1 cellular context compared by ENCODE assay signal in genomic region chr10:14601872-14602725, GRCh38.
A peak's percentile ranks its signal among the peaks of the same experiment; 100 is the strongest.
TF ChIP-seq lines count a peak whose summit lies in the region.

No MANE protein-coding gene starts in this region.

TF ChIP-seq in HepG2, 621 proteins besides CTCF, POLR2A, EP300 and RAD21 (continued from another document and continues in another):
- TF ChIP-seq, protein P1, sequence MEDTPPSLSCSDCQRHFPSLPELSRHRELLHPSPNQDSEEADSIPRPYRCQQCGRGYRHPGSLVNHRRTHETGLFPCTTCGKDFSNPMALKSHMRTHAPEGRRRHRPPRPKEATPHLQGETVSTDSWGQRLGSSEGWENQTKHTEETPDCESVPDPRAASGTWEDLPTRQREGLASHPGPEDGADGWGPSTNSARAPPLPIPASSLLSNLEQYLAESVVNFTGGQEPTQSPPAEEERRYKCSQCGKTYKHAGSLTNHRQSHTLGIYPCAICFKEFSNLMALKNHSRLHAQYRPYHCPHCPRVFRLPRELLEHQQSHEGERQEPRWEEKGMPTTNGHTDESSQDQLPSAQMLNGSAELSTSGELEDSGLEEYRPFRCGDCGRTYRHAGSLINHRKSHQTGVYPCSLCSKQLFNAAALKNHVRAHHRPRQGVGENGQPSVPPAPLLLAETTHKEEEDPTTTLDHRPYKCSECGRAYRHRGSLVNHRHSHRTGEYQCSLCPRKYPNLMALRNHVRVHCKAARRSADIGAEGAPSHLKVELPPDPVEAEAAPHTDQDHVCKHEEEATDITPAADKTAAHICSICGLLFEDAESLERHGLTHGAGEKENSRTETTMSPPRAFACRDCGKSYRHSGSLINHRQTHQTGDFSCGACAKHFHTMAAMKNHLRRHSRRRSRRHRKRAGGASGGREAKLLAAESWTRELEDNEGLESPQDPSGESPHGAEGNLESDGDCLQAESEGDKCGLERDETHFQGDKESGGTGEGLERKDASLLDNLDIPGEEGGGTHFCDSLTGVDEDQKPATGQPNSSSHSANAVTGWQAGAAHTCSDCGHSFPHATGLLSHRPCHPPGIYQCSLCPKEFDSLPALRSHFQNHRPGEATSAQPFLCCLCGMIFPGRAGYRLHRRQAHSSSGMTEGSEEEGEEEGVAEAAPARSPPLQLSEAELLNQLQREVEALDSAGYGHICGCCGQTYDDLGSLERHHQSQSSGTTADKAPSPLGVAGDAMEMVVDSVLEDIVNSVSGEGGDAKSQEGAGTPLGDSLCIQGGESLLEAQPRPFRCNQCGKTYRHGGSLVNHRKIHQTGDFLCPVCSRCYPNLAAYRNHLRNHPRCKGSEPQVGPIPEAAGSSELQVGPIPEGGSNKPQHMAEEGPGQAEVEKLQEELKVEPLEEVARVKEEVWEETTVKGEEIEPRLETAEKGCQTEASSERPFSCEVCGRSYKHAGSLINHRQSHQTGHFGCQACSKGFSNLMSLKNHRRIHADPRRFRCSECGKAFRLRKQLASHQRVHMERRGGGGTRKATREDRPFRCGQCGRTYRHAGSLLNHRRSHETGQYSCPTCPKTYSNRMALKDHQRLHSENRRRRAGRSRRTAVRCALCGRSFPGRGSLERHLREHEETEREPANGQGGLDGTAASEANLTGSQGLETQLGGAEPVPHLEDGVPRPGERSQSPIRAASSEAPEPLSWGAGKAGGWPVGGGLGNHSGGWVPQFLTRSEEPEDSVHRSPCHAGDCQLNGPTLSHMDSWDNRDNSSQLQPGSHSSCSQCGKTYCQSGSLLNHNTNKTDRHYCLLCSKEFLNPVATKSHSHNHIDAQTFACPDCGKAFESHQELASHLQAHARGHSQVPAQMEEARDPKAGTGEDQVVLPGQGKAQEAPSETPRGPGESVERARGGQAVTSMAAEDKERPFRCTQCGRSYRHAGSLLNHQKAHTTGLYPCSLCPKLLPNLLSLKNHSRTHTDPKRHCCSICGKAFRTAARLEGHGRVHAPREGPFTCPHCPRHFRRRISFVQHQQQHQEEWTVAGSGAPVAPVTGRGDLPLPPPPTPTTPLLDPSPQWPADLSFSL (CRISPR knock-in tag; IDR thresholded peaks at IDR 0.05), result 0 out of 2 replicates have a peak, but pooled peaks have one; percentile 20
- no peak for TF ChIP-seq GZF1 (CRISPR knock-in tag; IDR thresholded peaks at IDR 0.05)
- TF ChIP-seq, protein P2, sequence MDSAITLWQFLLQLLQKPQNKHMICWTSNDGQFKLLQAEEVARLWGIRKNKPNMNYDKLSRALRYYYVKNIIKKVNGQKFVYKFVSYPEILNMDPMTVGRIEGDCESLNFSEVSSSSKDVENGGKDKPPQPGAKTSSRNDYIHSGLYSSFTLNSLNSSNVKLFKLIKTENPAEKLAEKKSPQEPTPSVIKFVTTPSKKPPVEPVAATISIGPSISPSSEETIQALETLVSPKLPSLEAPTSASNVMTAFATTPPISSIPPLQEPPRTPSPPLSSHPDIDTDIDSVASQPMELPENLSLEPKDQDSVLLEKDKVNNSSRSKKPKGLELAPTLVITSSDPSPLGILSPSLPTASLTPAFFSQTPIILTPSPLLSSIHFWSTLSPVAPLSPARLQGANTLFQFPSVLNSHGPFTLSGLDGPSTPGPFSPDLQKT (CRISPR knock-in tag; IDR thresholded peaks at IDR 0.05; ENCODE audit: borderline replicate concordance), result no peak
- TF ChIP-seq, protein P3, sequence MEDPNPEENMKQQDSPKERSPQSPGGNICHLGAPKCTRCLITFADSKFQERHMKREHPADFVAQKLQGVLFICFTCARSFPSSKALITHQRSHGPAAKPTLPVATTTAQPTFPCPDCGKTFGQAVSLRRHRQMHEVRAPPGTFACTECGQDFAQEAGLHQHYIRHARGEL (CRISPR knock-in tag; IDR thresholded peaks at IDR 0.05), result no peak
- no peak for TF ChIP-seq FOXO1 (CRISPR knock-in tag; IDR thresholded peaks at IDR 0.05)
- peak; percentile 70; the same call in 1 of the 2 replicates for TF ChIP-seq FOSL1 (CRISPR knock-in tag; IDR thresholded peaks at IDR 0.05; ENCODE audit: borderline replicate concordance)
- no peak for TF ChIP-seq ZNF552 (CRISPR knock-in tag; IDR thresholded peaks at IDR 0.05; ENCODE audit: borderline replicate concordance)
- TF ChIP-seq RBFOX2 (IDR thresholded peaks at IDR 0.05; ENCODE audit: low read depth, low read length), result peak; percentile 19; the same call in 1 of the 2 replicates
- TF ChIP-seq, protein P4, sequence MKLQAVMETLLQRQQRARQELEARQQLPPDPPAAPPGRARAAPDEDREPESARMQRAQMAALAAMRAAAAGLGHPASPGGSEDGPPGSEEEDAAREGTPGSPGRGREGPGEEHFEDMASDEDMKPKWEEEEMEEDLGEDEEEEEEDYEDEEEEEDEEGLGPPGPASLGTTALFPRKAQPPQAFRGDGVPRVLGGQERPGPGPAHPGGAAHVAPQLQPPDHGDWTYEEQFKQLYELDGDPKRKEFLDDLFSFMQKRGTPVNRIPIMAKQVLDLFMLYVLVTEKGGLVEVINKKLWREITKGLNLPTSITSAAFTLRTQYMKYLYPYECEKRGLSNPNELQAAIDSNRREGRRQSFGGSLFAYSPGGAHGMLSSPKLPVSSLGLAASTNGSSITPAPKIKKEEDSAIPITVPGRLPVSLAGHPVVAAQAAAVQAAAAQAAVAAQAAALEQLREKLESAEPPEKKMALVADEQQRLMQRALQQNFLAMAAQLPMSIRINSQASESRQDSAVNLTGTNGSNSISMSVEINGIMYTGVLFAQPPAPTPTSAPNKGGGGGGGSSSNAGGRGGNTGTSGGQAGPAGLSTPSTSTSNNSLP (IDR thresholded peaks at IDR 0.05; ENCODE audit: low read depth, low read length), result 0 out of 2 replicates have a peak, but pooled peaks have one; percentile 8
- TF ChIP-seq ARHGAP35 (CRISPR knock-in tag; IDR thresholded peaks at IDR 0.05; ENCODE audit: borderline replicate concordance), result no peak
- no peak for TF ChIP-seq ZNF33A (CRISPR knock-in tag; IDR thresholded peaks at IDR 0.05; ENCODE audit: borderline replicate concordance)
- no peak for TF ChIP-seq PLSCR1 (CRISPR knock-in tag; IDR thresholded peaks at IDR 0.05; ENCODE audit: borderline replicate concordance)
- TF ChIP-seq HNF1A (IDR thresholded peaks at IDR 0.05; ENCODE audit: low read depth), result no peak
- TF ChIP-seq HNF1A (CRISPR knock-in tag; IDR thresholded peaks at IDR 0.05; ENCODE audit: borderline replicate concordance), result no peak
- TF ChIP-seq ZNF33B (CRISPR knock-in tag; IDR thresholded peaks at IDR 0.05), result no peak
- TF ChIP-seq NR2F1 (CRISPR knock-in tag; IDR thresholded peaks at IDR 0.05), result 0 out of 4 replicates have a peak, but pooled peaks of 1 of the 2 experiments have one; percentile 15
- TF ChIP-seq ZFP36 (IDR thresholded peaks at IDR 0.05; ENCODE audit: borderline replicate concordance, low read depth, low read length, partially characterized antibody), result no peak
- no peak for TF ChIP-seq KDM1A (CRISPR knock-in tag; IDR thresholded peaks at IDR 0.05)
- TF ChIP-seq ZFP41 (CRISPR knock-in tag; IDR thresholded peaks at IDR 0.05; ENCODE audit: borderline replicate concordance), result no peak
- TF ChIP-seq, protein P5, sequence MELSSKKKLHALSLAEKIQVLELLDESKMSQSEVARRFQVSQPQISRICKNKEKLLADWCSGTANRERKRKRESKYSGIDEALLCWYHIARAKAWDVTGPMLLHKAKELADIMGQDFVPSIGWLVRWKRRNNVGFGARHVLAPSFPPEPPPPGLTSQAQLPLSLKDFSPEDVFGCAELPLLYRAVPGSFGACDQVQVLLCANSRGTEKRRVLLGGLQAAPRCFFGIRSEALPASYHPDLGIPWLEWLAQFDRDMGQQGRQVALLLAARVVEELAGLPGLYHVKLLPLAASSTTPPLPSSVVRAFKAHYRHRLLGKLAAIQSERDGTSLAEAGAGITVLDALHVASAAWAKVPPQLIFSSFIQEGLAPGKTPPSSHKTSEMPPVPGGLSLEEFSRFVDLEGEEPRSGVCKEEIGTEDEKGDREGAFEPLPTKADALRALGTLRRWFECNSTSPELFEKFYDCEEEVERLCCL (CRISPR knock-in tag; IDR thresholded peaks at IDR 0.05; ENCODE audit: borderline replicate concordance), result no peak
- TF ChIP-seq ZBTB3 (CRISPR knock-in tag; IDR thresholded peaks at IDR 0.05; ENCODE audit: borderline replicate concordance, low read depth), result no peak
- no peak for TF ChIP-seq ZFP37 (CRISPR knock-in tag; IDR thresholded peaks at IDR 0.05; ENCODE audit: borderline replicate concordance)
- TF ChIP-seq, protein P6, sequence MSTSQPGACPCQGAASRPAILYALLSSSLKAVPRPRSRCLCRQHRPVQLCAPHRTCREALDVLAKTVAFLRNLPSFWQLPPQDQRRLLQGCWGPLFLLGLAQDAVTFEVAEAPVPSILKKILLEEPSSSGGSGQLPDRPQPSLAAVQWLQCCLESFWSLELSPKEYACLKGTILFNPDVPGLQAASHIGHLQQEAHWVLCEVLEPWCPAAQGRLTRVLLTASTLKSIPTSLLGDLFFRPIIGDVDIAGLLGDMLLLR (CRISPR knock-in tag; IDR thresholded peaks at IDR 0.05), result no peak
- no peak; the same call in 1 of the 2 replicates for TF ChIP-seq FOXJ3 (CRISPR knock-in tag; IDR thresholded peaks at IDR 0.05; ENCODE audit: borderline replicate concordance)
- TF ChIP-seq ZNF670 (CRISPR knock-in tag; IDR thresholded peaks at IDR 0.05; ENCODE audit: borderline replicate concordance), result no peak
- TF ChIP-seq ARNT (IDR thresholded peaks at IDR 0.05), result no peak
- TF ChIP-seq HOXD1 (CRISPR knock-in tag; IDR thresholded peaks at IDR 0.05), result no peak
- no peak for TF ChIP-seq SRSF1 (optimal IDR thresholded peaks at IDR 0.05; ENCODE audit: low read depth, low read length)
- TF ChIP-seq HIC2 (CRISPR knock-in tag; IDR thresholded peaks at IDR 0.05; ENCODE audit: low read depth), result no peak
- peak; percentile 39; the same call in 1 of the 2 replicates for TF ChIP-seq CBX5 (CRISPR knock-in tag; IDR thresholded peaks at IDR 0.05; ENCODE audit: borderline replicate concordance)
- no peak for TF ChIP-seq ZNF788 (CRISPR knock-in tag; IDR thresholded peaks at IDR 0.05; ENCODE audit: borderline replicate concordance)
- TF ChIP-seq ASH2L (IDR thresholded peaks at IDR 0.05; ENCODE audit: insufficient read length, low read depth, low read length), result peak; percentile 21
- TF ChIP-seq NR2F6 (IDR thresholded peaks at IDR 0.05), result no peak
- no peak for TF ChIP-seq NR2F6 (CRISPR knock-in tag; IDR thresholded peaks at IDR 0.05)
- TF ChIP-seq, protein P7, sequence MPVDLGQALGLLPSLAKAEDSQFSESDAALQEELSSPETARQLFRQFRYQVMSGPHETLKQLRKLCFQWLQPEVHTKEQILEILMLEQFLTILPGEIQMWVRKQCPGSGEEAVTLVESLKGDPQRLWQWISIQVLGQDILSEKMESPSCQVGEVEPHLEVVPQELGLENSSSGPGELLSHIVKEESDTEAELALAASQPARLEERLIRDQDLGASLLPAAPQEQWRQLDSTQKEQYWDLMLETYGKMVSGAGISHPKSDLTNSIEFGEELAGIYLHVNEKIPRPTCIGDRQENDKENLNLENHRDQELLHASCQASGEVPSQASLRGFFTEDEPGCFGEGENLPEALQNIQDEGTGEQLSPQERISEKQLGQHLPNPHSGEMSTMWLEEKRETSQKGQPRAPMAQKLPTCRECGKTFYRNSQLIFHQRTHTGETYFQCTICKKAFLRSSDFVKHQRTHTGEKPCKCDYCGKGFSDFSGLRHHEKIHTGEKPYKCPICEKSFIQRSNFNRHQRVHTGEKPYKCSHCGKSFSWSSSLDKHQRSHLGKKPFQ (CRISPR knock-in tag; IDR thresholded peaks at IDR 0.05; ENCODE audit: insufficient replicate concordance), result no peak
- no peak for TF ChIP-seq ATRX (CRISPR knock-in tag; IDR thresholded peaks at IDR 0.05; ENCODE audit: borderline replicate concordance)
